1 cellular context compared by ENCODE assay signal in the genomic region with DNA sequence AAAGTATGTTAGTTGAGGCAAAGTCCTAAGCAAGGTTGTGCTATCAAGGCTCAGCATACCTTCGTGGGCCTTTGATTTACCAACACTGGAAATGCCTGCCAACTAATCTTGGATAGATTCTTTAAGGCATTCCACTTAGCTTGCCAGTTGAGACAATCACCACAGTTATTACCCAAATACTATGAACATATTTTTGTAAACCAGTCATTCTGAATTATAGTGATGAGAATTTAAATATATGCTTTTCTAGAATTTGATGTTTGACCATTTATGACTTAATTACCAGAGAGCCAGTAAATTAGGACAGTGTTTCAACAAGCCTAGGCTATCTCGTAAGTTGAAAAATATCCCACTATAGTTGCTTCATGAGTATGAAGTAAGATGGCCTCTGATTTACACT.
TF ChIP-seq lines count a peak whose summit lies in the region.

No MANE protein-coding gene starts in this region.

TF ChIP-seq in K562, 482 proteins besides CTCF, POLR2A, EP300 and RAD21:
- TF ChIP-seq KHSRP (IDR thresholded peaks at IDR 0.05) = 0 out of 2 replicates have a peak, but pooled peaks have one; percentile 10
- TF ChIP-seq, protein P1, sequence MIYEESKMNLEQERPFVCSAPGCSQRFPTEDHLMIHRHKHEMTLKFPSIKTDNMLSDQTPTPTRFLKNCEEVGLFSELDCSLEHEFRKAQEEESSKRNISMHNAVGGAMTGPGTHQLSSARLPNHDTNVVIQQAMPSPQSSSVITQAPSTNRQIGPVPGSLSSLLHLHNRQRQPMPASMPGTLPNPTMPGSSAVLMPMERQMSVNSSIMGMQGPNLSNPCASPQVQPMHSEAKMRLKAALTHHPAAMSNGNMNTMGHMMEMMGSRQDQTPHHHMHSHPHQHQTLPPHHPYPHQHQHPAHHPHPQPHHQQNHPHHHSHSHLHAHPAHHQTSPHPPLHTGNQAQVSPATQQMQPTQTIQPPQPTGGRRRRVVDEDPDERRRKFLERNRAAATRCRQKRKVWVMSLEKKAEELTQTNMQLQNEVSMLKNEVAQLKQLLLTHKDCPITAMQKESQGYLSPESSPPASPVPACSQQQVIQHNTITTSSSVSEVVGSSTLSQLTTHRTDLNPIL (CRISPR knock-in tag; IDR thresholded peaks at IDR 0.05) = no peak
